In genomic region chr1:2611034-2611501, GRCh38 we compare ENCODE assay signal across 8 cellular contexts. TPM values are rescaled to one million over a fixed set of nuclear protein-coding genes. Genes with fewer than 3 reads are reported as not detected.
DNase-seq lines count a peak whose midpoint lies in the region; ATAC-seq, FAIRE-seq and TF ChIP-seq lines count a peak whose summit lies in the region.

No MANE protein-coding gene starts in this region.

- H3K9me3 ChIP-seq in BLaER1 = peaks cover 29% of the 10 kb centered on the region
- H3K9me3 ChIP-seq in adipocyte (ENCODE audit: control insufficient read depth, low read length) = peaks cover 22% of the 10 kb centered on the region
- H3K9me3 ChIP-seq in HepG2 (ENCODE audit: low read length) = no peaks in the 10 kb centered on the region

- CTCF ChIA-PET in HEK293T (lab: Yijun Ruan, JAX) (no interaction called here), HepG2 (lab: Yijun Ruan, JAX; ENCODE audit: low intra/inter-chr PET ratio, low total read pairs) (no interaction called here)

- peak overlapping the region; percentile 95 for H3K4me2 ChIP-seq in BLaER1
- H3K4me2 ChIP-seq in HepG2 (ENCODE audit: low read depth, low read length) = peak overlapping the region; percentile 18; the same call in 1 of the 2 replicates

- no peaks in the 10 kb centered on the region for H3K27me3 ChIP-seq in BLaER1
- peaks cover 42% of the 10 kb centered on the region for H3K27me3 ChIP-seq in adipocyte (replicated peaks; ENCODE audit: control insufficient read depth, insufficient read depth, low read length)
- peaks cover 7 to 54% of the 10 kb centered on the region in 2 experiments; a peak in 4 of 5 replicates for H3K27me3 ChIP-seq in HepG2 (ENCODE audit: control insufficient read depth in 1 of 2, insufficient read depth in 2 of 2, low read length in 2 of 2)

- H3K36me3 ChIP-seq in BLaER1 (no peaks in the 10 kb centered on the region), adipocyte (ENCODE audit: control insufficient read depth, insufficient read depth, low read length, severe bottlenecking) (no peaks in the 10 kb centered on the region), HepG2 (replicated peaks in 1 of 2; ENCODE audit: control insufficient read depth in 1 of 2, insufficient read depth in 2 of 2, low read length in 2 of 2) (no peaks in the 10 kb centered on the region)

- no peak for TF ChIP-seq RAD21 in HepG2 (CRISPR knock-in tag; IDR thresholded peaks at IDR 0.05)

- H3K79me2 ChIP-seq in HepG2 (ENCODE audit: insufficient read depth, low read length) = no peaks in the 10 kb centered on the region

- in situ Hi-C loops in HepG2 (cut with HindIII; ENCODE audit: extremely low pct_ligation_motif_present, low pct_unique_long_range_greater_than_20kb) = no loop called here

- H3K9ac ChIP-seq in BLaER1 (no peak overlapping the region), adipocyte (ENCODE audit: low read length) (no peak overlapping the region), HepG2 (ENCODE audit: insufficient read depth, low read depth, low read length) (no peak overlapping the region)

- TF ChIP-seq POLR2A in HepG2 (IDR thresholded peaks at IDR 0.05; ENCODE audit: insufficient read depth in 1 of 2, low read depth in 2 of 2, low read length in 2 of 2) = no peak

- ATAC-seq in HepG2 (peak; percentile 62), HG03432 (IDR thresholded peaks at IDR 0.05; ENCODE audit: unreplicated experiment) (no peak), HG02973 (IDR thresholded peaks at IDR 0.05; ENCODE audit: unreplicated experiment) (no peak), HG03521 (IDR thresholded peaks at IDR 0.05; ENCODE audit: unreplicated experiment) (no peak)

- no peak for TF ChIP-seq CTCF in HepG2 (CRISPR knock-in tag; IDR thresholded peaks at IDR 0.05)

- BruUV-seq in HepG2 (replicated peaks; lab: Mats Ljungman, UMichigan) = no TSS peak

- H4K20me1 ChIP-seq in BLaER1 (peaks cover 4% of the 10 kb centered on the region; the same call in 1 of the 2 replicates), HepG2 (ENCODE audit: insufficient read depth, low read length) (no peaks in the 10 kb centered on the region)

- H3K27ac ChIP-seq in BLaER1 = no peak overlapping the region
- H3K27ac ChIP-seq in HepG2 (ENCODE audit: extremely low read length, insufficient read depth, low read length) = no peak overlapping the region

- 9% methylated on average over 10 of the region's 24 CpGs for WGBS in HepG2 (ENCODE audit: low lambda C conversion rate)

- no peak for FAIRE-seq in HepG2 (lab: Jason Lieb, UNC)

- peaks cover 52% of the 10 kb centered on the region for H3K4me1 ChIP-seq in BLaER1
- H3K4me1 ChIP-seq in adipocyte (ENCODE audit: control insufficient read depth, insufficient read depth, low read length) = no peaks in the 10 kb centered on the region
- peaks cover 6% of the 10 kb centered on the region; the same call in 1 of the 2 replicates for H3K4me1 ChIP-seq in HepG2 (ENCODE audit: insufficient read depth, low read length)

- POLR2A ChIA-PET in HEK293T (lab: Yijun Ruan, JAX) = interaction anchor here (1.3 kb wide), 1 partner anchor 25 kb away, joined by 5 read pairs; the partner anchor contains the start of gene PRXL2B
- POLR2A ChIA-PET in HepG2 (lab: Yijun Ruan, JAX) = interaction anchor here (1.3 kb wide), 1 partner anchor 25 kb away, joined by 3 read pairs; no protein-coding TSS in a partner anchor

- no peak for TF ChIP-seq EP300 in HepG2 (IDR thresholded peaks at IDR 0.05; ENCODE audit: low read depth in 2 of 2, low read length in 2 of 2)
- TF ChIP-seq EP300 in HepG2 (CRISPR knock-in tag; IDR thresholded peaks at IDR 0.05; ENCODE audit: borderline replicate concordance) = no peak

- no peak overlapping the region for H2AFZ ChIP-seq in HepG2 (ENCODE audit: low read length)

- intact Hi-C loops in HepG2 (cut with micrococcal nuclease; ENCODE audit: unreplicated experiment) = no loop called here

- DNase-seq in HEK293T (ENCODE audit: extremely low spot score) = peak; percentile 80
- peak; percentile 23 for DNase-seq in adipocyte (ENCODE audit: low read depth)
- no peak for DNase-seq in HepG2 (ENCODE audit: low spot score)
- DNase-seq in OCI-M1 (lab: John Stamatoyannopoulos, UW) = no peak

- H3K4me3 ChIP-seq in BLaER1 (no peak overlapping the region), adipocyte (ENCODE audit: low read length) (no peak overlapping the region), HepG2 (replicated peaks in 1 of 3; ENCODE audit: insufficient read depth in 1 of 3, low read depth in 2 of 3, low read length in 3 of 3) (no peak overlapping the region)

RNA-seq across cellular contexts. Expression of gene MMEL1, which starts 21.7 kb away (rescaled TPM):
- not detected in 2 replicates for total RNA-seq in HepG2 (2016; rRNA removed; fragmentation: Illumina TruSeq; extraction: Trizol)
- not detected in 2 replicates for total RNA-seq in HepG2 (2016; cell fraction: cytosol; rRNA removed; fragmentation: Illumina TruSeq; extraction: Trizol; ENCODE audit: low read depth)
- not detected in 2 replicates for total RNA-seq in HepG2 (2016; cell fraction: insoluble cytoplasmic fraction; rRNA removed; fragmentation: Illumina TruSeq; extraction: Trizol)
- total RNA-seq in HepG2 (2016; cell fraction: membrane; rRNA removed; fragmentation: Illumina TruSeq; extraction: Trizol) = not detected in 2 replicates
- not detected in 2 replicates for total RNA-seq in HepG2 (2016; cell fraction: nucleus; rRNA removed; fragmentation: Illumina TruSeq; extraction: Trizol)
- 0.48 and 1.6 TPM in 2 replicates for polyA plus RNA-seq in HepG2 (2011; rRNA removed)
- 0.54 and 0.78 TPM in 2 replicates for polyA plus RNA-seq in HepG2 (2011; cell fraction: cytosol; rRNA removed)
- polyA plus RNA-seq in HepG2 (2011; cell fraction: nucleus; rRNA removed) = 3.3 and 4.7 TPM in 2 replicates
- polyA plus RNA-seq in HepG2 (2012) = 0.37 and 0.43 TPM in 2 replicates
- polyA plus RNA-seq in HepG2 (2016; cell fraction: cytosol; fragmentation: Illumina TruSeq; extraction: Trizol; ENCODE audit: low read depth) = not detected in 2 replicates
- not detected in 2 replicates for polyA plus RNA-seq in HepG2 (2016; cell fraction: insoluble cytoplasmic fraction; fragmentation: Illumina TruSeq; extraction: Trizol; ENCODE audit: low read depth)
- polyA plus RNA-seq in HepG2 (2016; cell fraction: membrane; fragmentation: Illumina TruSeq; extraction: Trizol; ENCODE audit: low read depth) = not detected in 2 replicates
- not detected in 2 replicates for polyA plus RNA-seq in HepG2 (2016; cell fraction: nucleus; fragmentation: Illumina TruSeq; extraction: Trizol; ENCODE audit: insufficient read depth, low read depth)
- polyA minus RNA-seq in HepG2 (2011; rRNA and poly(A)+ RNA removed; ENCODE audit: low replicate concordance) = 0.72 TPM in 1 of 2 replicates, not detected in the other
- 1.3 TPM in 1 of 2 replicates, not detected in the other for polyA minus RNA-seq in HepG2 (2011; cell fraction: cytosol; rRNA and poly(A)+ RNA removed)
- 0.39 and 0.62 TPM in 2 replicates for polyA minus RNA-seq in HepG2 (2011; cell fraction: nucleus; rRNA and poly(A)+ RNA removed)

RNA-seq across cellular contexts. Expression of gene PRXL2B, which starts 24.5 kb away (rescaled TPM):
- 14.1 and 16.8 TPM in 2 replicates for total RNA-seq in HepG2 (2016; rRNA removed; fragmentation: Illumina TruSeq; extraction: Trizol)
- 3.3 and 4.6 TPM in 2 replicates for total RNA-seq in HepG2 (2016; cell fraction: cytosol; rRNA removed; fragmentation: Illumina TruSeq; extraction: Trizol; ENCODE audit: low read depth)
- total RNA-seq in HepG2 (2016; cell fraction: insoluble cytoplasmic fraction; rRNA removed; fragmentation: Illumina TruSeq; extraction: Trizol) = 14.4 and 15.6 TPM in 2 replicates
- 9.8 and 9.9 TPM in 2 replicates for total RNA-seq in HepG2 (2016; cell fraction: membrane; rRNA removed; fragmentation: Illumina TruSeq; extraction: Trizol)
- 8.9 and 10.7 TPM in 2 replicates for total RNA-seq in HepG2 (2016; cell fraction: nucleus; rRNA removed; fragmentation: Illumina TruSeq; extraction: Trizol)
- 22.1 and 29.5 TPM in 2 replicates for polyA plus RNA-seq in HepG2 (2011; rRNA removed)
- 24.7 and 29.1 TPM in 2 replicates for polyA plus RNA-seq in HepG2 (2011; cell fraction: cytosol; rRNA removed)
- 72.9 and 75.2 TPM in 2 replicates for polyA plus RNA-seq in HepG2 (2011; cell fraction: nucleus; rRNA removed)
- 22.4 and 26.9 TPM in 2 replicates for polyA plus RNA-seq in HepG2 (2012)
- 4.6 and 4.8 TPM in 2 replicates for polyA plus RNA-seq in HepG2 (2016; cell fraction: cytosol; fragmentation: Illumina TruSeq; extraction: Trizol; ENCODE audit: low read depth)
- 20.7 and 24.0 TPM in 2 replicates for polyA plus RNA-seq in HepG2 (2016; cell fraction: insoluble cytoplasmic fraction; fragmentation: Illumina TruSeq; extraction: Trizol; ENCODE audit: low read depth)
- polyA plus RNA-seq in HepG2 (2016; cell fraction: membrane; fragmentation: Illumina TruSeq; extraction: Trizol; ENCODE audit: low read depth) = 11.7 and 12.0 TPM in 2 replicates
- 24.3 and 25.8 TPM in 2 replicates for polyA plus RNA-seq in HepG2 (2016; cell fraction: nucleus; fragmentation: Illumina TruSeq; extraction: Trizol; ENCODE audit: insufficient read depth, low read depth)
- 3.8 and 32.9 TPM in 2 replicates for polyA minus RNA-seq in HepG2 (2011; rRNA and poly(A)+ RNA removed; ENCODE audit: low replicate concordance)
- 16.2 and 16.4 TPM in 2 replicates for polyA minus RNA-seq in HepG2 (2011; cell fraction: cytosol; rRNA and poly(A)+ RNA removed)
- 5.8 and 7.5 TPM in 2 replicates for polyA minus RNA-seq in HepG2 (2011; cell fraction: nucleus; rRNA and poly(A)+ RNA removed)

RNA-seq across cellular contexts. Expression of gene TNFRSF14, which starts 54.9 kb away (rescaled TPM):
- 6.2 and 11.9 TPM in 2 replicates for total RNA-seq in HepG2 (2016; rRNA removed; fragmentation: Illumina TruSeq; extraction: Trizol)
- total RNA-seq in HepG2 (2016; cell fraction: cytosol; rRNA removed; fragmentation: Illumina TruSeq; extraction: Trizol; ENCODE audit: low read depth) = 7.1 and 8.0 TPM in 2 replicates
- total RNA-seq in HepG2 (2016; cell fraction: insoluble cytoplasmic fraction; rRNA removed; fragmentation: Illumina TruSeq; extraction: Trizol) = 5.5 and 13.2 TPM in 2 replicates
- total RNA-seq in HepG2 (2016; cell fraction: membrane; rRNA removed; fragmentation: Illumina TruSeq; extraction: Trizol) = 10.5 and 12.4 TPM in 2 replicates
- 11.2 and 11.3 TPM in 2 replicates for total RNA-seq in HepG2 (2016; cell fraction: nucleus; rRNA removed; fragmentation: Illumina TruSeq; extraction: Trizol)
- 49.9 and 70.7 TPM in 2 replicates for polyA plus RNA-seq in HepG2 (2011; rRNA removed)
- 24.2 and 35.1 TPM in 2 replicates for polyA plus RNA-seq in HepG2 (2011; cell fraction: cytosol; rRNA removed)
- polyA plus RNA-seq in HepG2 (2011; cell fraction: nucleus; rRNA removed) = 534 and 601 TPM in 2 replicates
- polyA plus RNA-seq in HepG2 (2012) = 20.3 and 22.1 TPM in 2 replicates
- polyA plus RNA-seq in HepG2 (2016; cell fraction: cytosol; fragmentation: Illumina TruSeq; extraction: Trizol; ENCODE audit: low read depth) = 6.2 and 6.4 TPM in 2 replicates
- polyA plus RNA-seq in HepG2 (2016; cell fraction: insoluble cytoplasmic fraction; fragmentation: Illumina TruSeq; extraction: Trizol; ENCODE audit: low read depth) = 5.6 and 7.2 TPM in 2 replicates
- 9.0 and 10.4 TPM in 2 replicates for polyA plus RNA-seq in HepG2 (2016; cell fraction: membrane; fragmentation: Illumina TruSeq; extraction: Trizol; ENCODE audit: low read depth)
- 35.7 and 39.2 TPM in 2 replicates for polyA plus RNA-seq in HepG2 (2016; cell fraction: nucleus; fragmentation: Illumina TruSeq; extraction: Trizol; ENCODE audit: insufficient read depth, low read depth)
- 0.61 and 40.6 TPM in 2 replicates for polyA minus RNA-seq in HepG2 (2011; rRNA and poly(A)+ RNA removed; ENCODE audit: low replicate concordance)
- 12.6 and 13.8 TPM in 2 replicates for polyA minus RNA-seq in HepG2 (2011; cell fraction: cytosol; rRNA and poly(A)+ RNA removed)
- 32.2 and 34.3 TPM in 2 replicates for polyA minus RNA-seq in HepG2 (2011; cell fraction: nucleus; rRNA and poly(A)+ RNA removed)

Comparison
In these comparisons a context has a peak if more than half of its experiments do, and no peak if none do; other contexts are left out.
1. DNase-seq: peak in HEK293T (single experiment) and adipocyte (single experiment); none in HepG2 (single experiment) and OCI-M1 (single experiment).